Comparison of ENCODE assay signal across 8 cellular contexts in genomic region chr19:12956446-12957388, GRCh38. TPM values are rescaled to one million over a fixed set of nuclear protein-coding genes. Genes with fewer than 3 reads are reported as not detected.
DNase-seq lines count a peak whose midpoint lies in the region; ATAC-seq and TF ChIP-seq lines count a peak whose summit lies in the region.

Gene GADD45GIP1 (minus strand): TSS chr19:12957223. CDS start chr19:12957212, 11 bp downstream.

- H3K27ac ChIP-seq in Karpas-422 (ENCODE audit: low read length) (peak within 1 kb of the TSS; percentile 54), osteoblast (ENCODE audit: low read depth, low read length) (peak within 1 kb of the TSS; percentile 86), thoracic aorta (peak within 1 kb of the TSS; percentile 92 to 95)

- peak within 1 kb of the TSS; percentile 82 to 99 for H3K27ac Mint-ChIP-seq in activated naive CD4-positive, alpha-beta T cell treated with anti-CD3 and anti-CD28 coated beads, Interleukin-2, amount 50 U/mL, for 72 hours

- H3K9me3 ChIP-seq in Karpas-422 (ENCODE audit: low read length) = no peaks in the 10 kb centered on the region
- no peaks in the 10 kb centered on the region for H3K9me3 ChIP-seq in osteoblast (ENCODE audit: low read depth, low read length)
- no peaks in the 10 kb centered on the region for H3K9me3 ChIP-seq in thoracic aorta

- no peaks in the 10 kb centered on the region for H3K27me3 ChIP-seq in Karpas-422 (ENCODE audit: low read length)
- H3K27me3 ChIP-seq in osteoblast (ENCODE audit: insufficient read depth, low read length) = no peaks in the 10 kb centered on the region
- no peaks in the 10 kb centered on the region for H3K27me3 ChIP-seq in thoracic aorta (replicated peaks; ENCODE audit: insufficient read depth)

- H3K4me3 ChIP-seq in Karpas-422 (ENCODE audit: low read length) (peak within 1 kb of the TSS; percentile 92), osteoblast (ENCODE audit: insufficient read depth, low read length) (peak within 1 kb of the TSS; percentile 96), thoracic aorta (peak within 1 kb of the TSS; percentile 96)

- H3K9me3 Mint-ChIP-seq in activated naive CD4-positive, alpha-beta T cell treated with anti-CD3 and anti-CD28 coated beads, Interleukin-2, amount 50 U/mL, for 72 hours = no peaks in the 10 kb centered on the region

- no peaks in the 10 kb centered on the region for H3K9me2 ChIP-seq in Karpas-422 (replicated peaks; ENCODE audit: insufficient read depth, low read length)

- H3K4me2 ChIP-seq in Karpas-422 (ENCODE audit: low read depth, low read length, poor library complexity, severe bottlenecking) (peak within 1 kb of the TSS; percentile 73), osteoblast (ENCODE audit: insufficient read depth, low read length) (peak within 1 kb of the TSS; percentile 92)

- ATAC-seq in GM19455 (IDR thresholded peaks at IDR 0.05; ENCODE audit: unreplicated experiment) (peak; percentile 68), thoracic aorta (ENCODE audit: insufficient number of reproducible peaks, low FRiP score, low read depth) (no peak)
- ATAC-seq in activated naive CD4-positive, alpha-beta T cell treated with anti-CD3 and anti-CD28 coated beads, Interleukin-2, amount 50 U/mL, for 72 hours = peak; percentile 89 to 93

- peaks cover 36% of the 10 kb centered on the region for H3K79me2 ChIP-seq in Karpas-422 (ENCODE audit: low read length)
- peaks cover 44% of the 10 kb centered on the region for H3K79me2 ChIP-seq in osteoblast (ENCODE audit: insufficient read depth, low read length)

- peak within 1 kb of the TSS; percentile 87 for H3K9ac ChIP-seq in Karpas-422 (ENCODE audit: low read length)

- H3K4me1 ChIP-seq in Karpas-422 (ENCODE audit: low read length) (peaks cover 39% of the 10 kb centered on the region), osteoblast (ENCODE audit: insufficient read depth, low read length) (peaks cover 40% of the 10 kb centered on the region), thoracic aorta (ENCODE audit: control insufficient read depth in 1 of 2, low read depth in 2 of 2) (peaks cover 19 to 46% of the 10 kb centered on the region in 2 donors)

- H2AFZ ChIP-seq in Karpas-422 (ENCODE audit: low read length) (peak within 1 kb of the TSS; percentile 83), osteoblast (ENCODE audit: low read length) (peak within 1 kb of the TSS; percentile 94)

- no peaks in the 10 kb centered on the region for H4K20me1 ChIP-seq in Karpas-422 (ENCODE audit: insufficient read depth, low read depth, low read length)
- no peaks in the 10 kb centered on the region for H4K20me1 ChIP-seq in osteoblast (ENCODE audit: insufficient read depth, low read length)

- no peak for TF ChIP-seq CTCF in osteoblast (IDR thresholded peaks at IDR 0.05; ENCODE audit: extremely low read depth, low read depth, low read length)
- no peak for TF ChIP-seq CTCF in thoracic aorta (IDR thresholded peaks at IDR 0.05)

- H3K36me3 ChIP-seq in Karpas-422 (ENCODE audit: insufficient read depth, low read length) (0 out of 2 replicates have a peak, but pooled peaks cover 3% of the 10 kb centered on the region), osteoblast (ENCODE audit: insufficient read depth, low read length) (peaks cover 27% of the 10 kb centered on the region), thoracic aorta (peaks cover 9% of the 10 kb centered on the region)

- H3K36me3 Mint-ChIP-seq in activated naive CD4-positive, alpha-beta T cell treated with anti-CD3 and anti-CD28 coated beads, Interleukin-2, amount 50 U/mL, for 72 hours = peaks cover 0 to 26% of the 10 kb centered on the region in 2 donors

- peak; percentile 79 for DNase-seq in CD1c-positive myeloid dendritic cell (ENCODE audit: extremely low spot score)
- peak; percentile 93 for DNase-seq in Karpas-422
- peak; percentile 72 for DNase-seq in SKM-1 treated with dmso at 0.1 percent for 144 hours (lab: John Stamatoyannopoulos, UW; ENCODE audit: unreplicated experiment)
- DNase-seq in activated naive CD4-positive, alpha-beta T cell treated with anti-CD3 and anti-CD28 coated beads, Interleukin-2, amount 50 U/mL, for 72 hours (ENCODE audit: low spot score in 2 of 2) = peak; percentile 76 to 92
- peak; percentile 81 for DNase-seq in glomerular visceral epithelial cell (ENCODE audit: extremely low spot score)
- DNase-seq in osteoblast (ENCODE audit: insufficient read length, low spot score, missing footprints) = peak; percentile 96
- no peak for DNase-seq in thoracic aorta (ENCODE audit: low spot score)

RNA-seq across cellular contexts. Expression of gene GADD45GIP1, which starts in this region (rescaled TPM):
- 23.2 and 66.6 TPM in 2 replicates for total RNA-seq in Karpas-422 (2014; rRNA removed; shearing (Covaris generic); ENCODE audit: low replicate concordance)
- 10 to 100 TPM in 1 of 2 donors, 1 to 10 TPM in 1; 7.7 to 26.7 TPM for total RNA-seq in activated naive CD4-positive, alpha-beta T cell treated with anti-CD3 and anti-CD28 coated beads, Interleukin-2, amount 50 U/mL, for 72 hours
- total RNA-seq in osteoblast (15.2 and 16.8 TPM in 2 replicates), thoracic aorta (10 to 100 TPM; 30.2 to 42.8 TPM)
